29 cellular contexts compared by ENCODE assay signal in genomic region chr1:175783126-175783722, GRCh38. TPM values are rescaled to one million over a fixed set of nuclear protein-coding genes. Genes with fewer than 3 reads are reported as not detected.
DNase-seq lines count a peak whose midpoint lies in the region; ATAC-seq, FAIRE-seq and TF ChIP-seq lines count a peak whose summit lies in the region.
"Had no signal": no experiment of that assay in that cellular context is flagged by ENCODE, and none has a peak within 500 bp of the region (broad histone marks: within the 10 kb centered on the region; RNA-seq: fewer than 3 reads in every experiment).

No MANE protein-coding gene starts in this region.

- H3K4me3 ChIP-seq in MG63 = no peak overlapping the region
- no peak overlapping the region for H3K4me3 ChIP-seq in endothelial cell of umbilical vein (replicated peaks in 1 of 3; ENCODE audit: insufficient read depth in 1 of 3, low read depth in 1 of 3, low read length in 3 of 3)
- H3K4me3 ChIP-seq in mesendoderm (ENCODE audit: low read length) = no peak overlapping the region
- H3K4me3 ChIP-seq in esophagus muscularis mucosa = no peak overlapping the region
- H3K4me3 ChIP-seq: pancreas, Peyer's patch, right atrium auricular region, transverse colon had no signal

- H2AFZ ChIP-seq in endothelial cell of umbilical vein (ENCODE audit: low read depth, low read length) = no peak overlapping the region

- TF ChIP-seq EP300 in esophagus muscularis mucosa (IDR thresholded peaks at IDR 0.05) = no peak

- H3K27ac Mint-ChIP-seq in activated naive CD8-positive, alpha-beta T cell treated with anti-CD3 and anti-CD28 coated beads, Interleukin-2, amount 50 U/mL, for 24 hours = no peak overlapping the region
- H3K27ac Mint-ChIP-seq: activated CD8-positive, alpha-beta memory T cell treated with anti-CD3 and anti-CD28 coated beads, Interleukin-2, amount 10 ng/mL, durations not matched to agents 7 days and 5 days; brain had no signal

- H3K4me3 Mint-ChIP-seq in activated naive CD8-positive, alpha-beta T cell treated with anti-CD3 and anti-CD28 coated beads, Interleukin-2, amount 50 U/mL, for 24 hours = no peak overlapping the region
- H3K4me3 Mint-ChIP-seq: activated CD8-positive, alpha-beta memory T cell treated with anti-CD3 and anti-CD28 coated beads, Interleukin-2, amount 10 ng/mL, durations not matched to agents 7 days and 5 days; brain; neural crest cell had no signal

- H4K8ac ChIP-seq in mesendoderm (ENCODE audit: low read depth, low read length) = no peak overlapping the region

- H3K27me3 ChIP-seq in MG63 (no peaks in the 10 kb centered on the region; the same call in 1 of the 2 replicates), endothelial cell of umbilical vein (ENCODE audit: control insufficient read depth in 2 of 2, insufficient read depth in 2 of 2, low read length in 2 of 2) (peaks cover 4 to 6% of the 10 kb centered on the region in 2 experiments), mesendoderm (ENCODE audit: insufficient read depth, low read length, poor library complexity) (no peaks in the 10 kb centered on the region), esophagus muscularis mucosa (peaks cover 0 to 13% (median 0%) of the 10 kb centered on the region in 4 donors)
- H3K27me3 ChIP-seq: pancreas, Peyer's patch, right atrium auricular region, transverse colon had no signal

- peak overlapping the region; percentile 0 for H3K27ac ChIP-seq in endothelial cell of umbilical vein (ENCODE audit: insufficient read depth, low read depth, low read length)
- H3K27ac ChIP-seq in mesendoderm (ENCODE audit: low read depth, low read length) = no peak overlapping the region
- H3K27ac ChIP-seq in esophagus muscularis mucosa (replicated peaks in 1 of 4) = no peak overlapping the region
- H3K27ac ChIP-seq: pancreas, Peyer's patch, right atrium auricular region, transverse colon, WERI-Rb-1 had no signal

- no peak overlapping the region for H2BK15ac ChIP-seq in mesendoderm (replicated peaks; ENCODE audit: low read depth)

- H3K4me1 ChIP-seq in endothelial cell of umbilical vein (ENCODE audit: control insufficient read depth, extremely low read depth, insufficient read depth, low read length) (peaks cover 14% of the 10 kb centered on the region), mesendoderm (ENCODE audit: control insufficient read depth, low read depth, low read length) (peaks cover 3% of the 10 kb centered on the region), esophagus muscularis mucosa (no peaks in the 10 kb centered on the region)
- H3K4me1 ChIP-seq: Caco-2, pancreas, Peyer's patch, right atrium auricular region, transverse colon had no signal

- TF ChIP-seq CTCF in endothelial cell of umbilical vein (IDR thresholded peaks at IDR 0.05; ENCODE audit: extremely low read depth in 1 of 2, insufficient read depth in 1 of 2, low read depth in 1 of 2, low read length in 2 of 2) = no peak
- no peak for TF ChIP-seq CTCF in esophagus muscularis mucosa (IDR thresholded peaks at IDR 0.05)

- H3K9me3 ChIP-seq in MG63 = no peaks in the 10 kb centered on the region
- no peaks in the 10 kb centered on the region for H3K9me3 ChIP-seq in endothelial cell of umbilical vein (replicated peaks; ENCODE audit: control insufficient read depth, insufficient read depth, low read length)
- H3K9me3 ChIP-seq in esophagus muscularis mucosa = no peaks in the 10 kb centered on the region
- H3K9me3 ChIP-seq: Caco-2, pancreas, Peyer's patch, right atrium auricular region, transverse colon had no signal

- DNase-seq in EL = peak; percentile 44
- peak; percentile 52 for DNase-seq in MG63
- DNase-seq in endothelial cell of umbilical vein (ENCODE audit: low read depth, low spot score) = peak; percentile 78
- no peak for DNase-seq in mesendoderm
- DNase-seq in esophagus muscularis mucosa (ENCODE audit: extremely low spot score) = no peak
- no peak for DNase-seq in activated naive CD8-positive, alpha-beta T cell treated with anti-CD3 and anti-CD28 coated beads, Interleukin-2, amount 50 U/mL, for 24 hours
- no peak for DNase-seq in NCI-H1436 (lab: John Stamatoyannopoulos, UW)
- DNase-seq: activated CD4-positive, alpha-beta T cell treated with anti-CD3 and anti-CD28 coated beads, Interleukin-2, amount 50 U/mL, for 1 hour; activated CD8-positive, alpha-beta memory T cell treated with anti-CD3 and anti-CD28 coated beads, Interleukin-2, amount 10 ng/mL, durations not matched to agents 7 days and 5 days; activated T-cell treated with anti-CD3 and anti-CD28 coated beads, Interleukin-2, amount 50 U/mL, for 48 hours; C1 segment of cervical spinal cord; Caco-2; DMS79; Kasumi-1; kidney glomerular epithelial cell; NCI-H1092 treated with DMSO at 0.1 percent for 48 hours; NCI-H2029; NCI-H526 treated with DMSO at 0.1 percent for 48 hours; pancreas; Peyer's patch; SIG-M5; T-helper 9 cell; transverse colon; WERI-Rb-1 had no signal

- H3K9me3 Mint-ChIP-seq in activated naive CD8-positive, alpha-beta T cell treated with anti-CD3 and anti-CD28 coated beads, Interleukin-2, amount 50 U/mL, for 24 hours = no peaks in the 10 kb centered on the region
- H3K9me3 Mint-ChIP-seq: neural crest cell had no signal

- no peaks in the 10 kb centered on the region for H3K4me1 Mint-ChIP-seq in activated naive CD8-positive, alpha-beta T cell treated with anti-CD3 and anti-CD28 coated beads, Interleukin-2, amount 50 U/mL, for 24 hours
- H3K4me1 Mint-ChIP-seq: activated CD8-positive, alpha-beta memory T cell treated with anti-CD3 and anti-CD28 coated beads, Interleukin-2, amount 10 ng/mL, durations not matched to agents 7 days and 5 days had no signal

- whole genome bisulfite sequencing in mesendoderm (ENCODE audit: extremely low coverage, insufficient coverage, low lambda C conversion rate) = no CpG with 5 or more reads among the region's 4 CpGs
- 73% methylated on average over 4 of the region's 4 CpGs for WGBS in esophagus muscularis mucosa

- no peak overlapping the region for H4K5ac ChIP-seq in mesendoderm (ENCODE audit: low read length)

- no peak overlapping the region for H2BK5ac ChIP-seq in mesendoderm (ENCODE audit: low read length)

- no TSS peak for BruUV-seq in endothelial cell of umbilical vein (replicated peaks; lab: Mats Ljungman, UMichigan)

- no peak for ATAC-seq in activated naive CD8-positive, alpha-beta T cell treated with anti-CD3 and anti-CD28 coated beads, Interleukin-2, amount 50 U/mL, for 24 hours
- ATAC-seq: activated CD8-positive, alpha-beta memory T cell treated with anti-CD3 and anti-CD28 coated beads, Interleukin-2, amount 10 ng/mL, durations not matched to agents 7 days and 5 days; HepG2 had no signal

- POLR2A ChIA-PET in endothelial cell of umbilical vein (lab: Charles Lee) = no interaction called here

- H3K27me3 Mint-ChIP-seq in activated naive CD8-positive, alpha-beta T cell treated with anti-CD3 and anti-CD28 coated beads, Interleukin-2, amount 50 U/mL, for 24 hours = peaks cover 3% of the 10 kb centered on the region
- H3K27me3 Mint-ChIP-seq: activated CD8-positive, alpha-beta memory T cell treated with anti-CD3 and anti-CD28 coated beads, Interleukin-2, amount 10 ng/mL, durations not matched to agents 7 days and 5 days; brain had no signal

- no peaks in the 10 kb centered on the region for H3K79me1 ChIP-seq in mesendoderm (ENCODE audit: low read length)

- H4K20me1 ChIP-seq in endothelial cell of umbilical vein (replicated peaks; ENCODE audit: control insufficient read depth, extremely low read depth, insufficient read depth, low read length) = no peaks in the 10 kb centered on the region

- TF ChIP-seq POLR2A in endothelial cell of umbilical vein (IDR thresholded peaks at IDR 0.05; ENCODE audit: low read depth, low read length) = no peak
- TF ChIP-seq POLR2A in esophagus muscularis mucosa (IDR thresholded peaks at IDR 0.05; ENCODE audit: low read depth) = no peak

- H2AK5ac ChIP-seq in mesendoderm (ENCODE audit: low read length) = peak overlapping the region; percentile 73

- intact Hi-C loops in endothelial cell of umbilical vein (cut with micrococcal nuclease) = no loop called here
- intact Hi-C loops in esophagus muscularis mucosa (cut with DNase I) = no loop called here

- peak; percentile 95 for FAIRE-seq in endothelial cell of umbilical vein (lab: Jason Lieb, UNC)
- FAIRE-seq: endometrium, HepG2, pancreas had no signal

- H3K9ac ChIP-seq in endothelial cell of umbilical vein (replicated peaks; ENCODE audit: extremely low read depth, insufficient read depth, low read length) (no peak overlapping the region), mesendoderm (ENCODE audit: low read length) (no peak overlapping the region)

- CTCF ChIA-PET in endothelial cell of umbilical vein (lab: Charles Lee) = interaction anchor here (0.6 to 1.6 kb wide), 4 partner anchors 9 to 40 kb away, joined by 3 to 5 read pairs (median 3); partner anchors contain the start of gene TNR

- H3K18ac ChIP-seq in mesendoderm (ENCODE audit: low read length) = no peak overlapping the region

- no peak overlapping the region for H3K56ac ChIP-seq in mesendoderm (ENCODE audit: low read length)

- H3K4me2 ChIP-seq in endothelial cell of umbilical vein (ENCODE audit: insufficient read depth, low read length) = no peak overlapping the region
- no peak overlapping the region for H3K4me2 ChIP-seq in mesendoderm (ENCODE audit: low read length)

- no peaks in the 10 kb centered on the region for H3K9me1 ChIP-seq in endothelial cell of umbilical vein (replicated peaks; ENCODE audit: control insufficient read depth, extremely low read depth, insufficient read depth, low read length)

- H3K79me2 ChIP-seq in endothelial cell of umbilical vein (ENCODE audit: control insufficient read depth, insufficient read depth, low read length) (no peaks in the 10 kb centered on the region), mesendoderm (ENCODE audit: control insufficient read depth, insufficient read depth, low read length) (no peaks in the 10 kb centered on the region)

- H3K4ac ChIP-seq in mesendoderm (ENCODE audit: low read depth, low read length) = no peak overlapping the region

- H3K36me3 ChIP-seq in MG63 (no peaks in the 10 kb centered on the region), endothelial cell of umbilical vein (ENCODE audit: control insufficient read depth in 2 of 2, extremely low read depth in 1 of 2, insufficient read depth in 2 of 2, low read length in 2 of 2) (no peaks in the 10 kb centered on the region), mesendoderm (ENCODE audit: control insufficient read depth, insufficient read depth, low read length) (no peaks in the 10 kb centered on the region), esophagus muscularis mucosa (no peaks in the 10 kb centered on the region)
- H3K36me3 ChIP-seq: pancreas, Peyer's patch, right atrium auricular region, transverse colon, WERI-Rb-1 had no signal

- H3K23ac ChIP-seq in mesendoderm (ENCODE audit: low read length) = no peak overlapping the region

- no peaks in the 10 kb centered on the region for H3K36me3 Mint-ChIP-seq in activated naive CD8-positive, alpha-beta T cell treated with anti-CD3 and anti-CD28 coated beads, Interleukin-2, amount 50 U/mL, for 24 hours (ENCODE audit: low read depth)
- H3K36me3 Mint-ChIP-seq: activated CD8-positive, alpha-beta memory T cell treated with anti-CD3 and anti-CD28 coated beads, Interleukin-2, amount 10 ng/mL, durations not matched to agents 7 days and 5 days; brain had no signal

- dilution Hi-C loops in endothelial cell of umbilical vein (cut with MboI; ENCODE audit: extremely low pct_ligation_motif_present, low sequenced_read_pairs) = no loop called here

- H2BK120ac ChIP-seq in mesendoderm (ENCODE audit: low read depth, low read length) = no peak overlapping the region

RNA-seq across cellular contexts. Expression of gene TNR, which starts 39.8 kb away (rescaled TPM):
- total RNA-seq in MG63 (2014; rRNA removed; shearing (Covaris generic); ENCODE audit: low replicate concordance) = not detected in 2 replicates
- 0.02 and 0.07 TPM in 2 replicates for total RNA-seq in endothelial cell of umbilical vein
- polyA plus RNA-seq in endothelial cell of umbilical vein = 0.08 and 0.14 TPM in 2 replicates
- 0.08 and 0.10 TPM in 2 replicates for polyA plus RNA-seq in endothelial cell of umbilical vein (2011; cell fraction: cytosol; rRNA removed)
- 0.06 and 0.16 TPM in 2 replicates for polyA plus RNA-seq in endothelial cell of umbilical vein (2011; cell fraction: nucleus; rRNA removed)
- polyA plus RNA-seq in endothelial cell of umbilical vein (2012) = 0.32 and 0.57 TPM in 2 replicates
- 0.22 and 0.23 TPM in 2 replicates for polyA minus RNA-seq in endothelial cell of umbilical vein
- polyA minus RNA-seq in endothelial cell of umbilical vein (2011; cell fraction: cytosol; rRNA and poly(A)+ RNA removed) = not detected
- polyA minus RNA-seq in endothelial cell of umbilical vein (2011; cell fraction: nucleus; rRNA and poly(A)+ RNA removed) = 0.29 TPM in 2 replicates
- polyA plus RNA-seq in mesendoderm (2013, experiment 1 of 2) = 0.01 TPM
- polyA plus RNA-seq in mesendoderm (2013, experiment 2 of 2) = 0.04 TPM
- total RNA-seq in esophagus muscularis mucosa = under 1 TPM; under 0.01 to 0.17 (median 0.06) TPM
- total RNA-seq: activated CD8-positive, alpha-beta memory T cell treated with anti-CD3 and anti-CD28 coated beads, Interleukin-2, amount 10 ng/mL, durations not matched to agents 7 days and 5 days; Caco-2; HepG2 had no signal
- polyA plus RNA-seq: HepG2 had no signal

Comparison
In these comparisons a context has a peak if more than half of its experiments do, and no peak if none do; other contexts are left out.
1. DNase-seq: peak in EL (single experiment), MG63 (single experiment) and endothelial cell of umbilical vein (single experiment); none in mesendoderm (single experiment), esophagus muscularis mucosa (single experiment), activated naive CD8-positive, alpha-beta T cell treated with anti-CD3 and anti-CD28 coated beads, Interleukin-2, amount 50 U/mL, for 24 hours (single experiment) and NCI-H1436 (single experiment).